In the genomic region with DNA sequence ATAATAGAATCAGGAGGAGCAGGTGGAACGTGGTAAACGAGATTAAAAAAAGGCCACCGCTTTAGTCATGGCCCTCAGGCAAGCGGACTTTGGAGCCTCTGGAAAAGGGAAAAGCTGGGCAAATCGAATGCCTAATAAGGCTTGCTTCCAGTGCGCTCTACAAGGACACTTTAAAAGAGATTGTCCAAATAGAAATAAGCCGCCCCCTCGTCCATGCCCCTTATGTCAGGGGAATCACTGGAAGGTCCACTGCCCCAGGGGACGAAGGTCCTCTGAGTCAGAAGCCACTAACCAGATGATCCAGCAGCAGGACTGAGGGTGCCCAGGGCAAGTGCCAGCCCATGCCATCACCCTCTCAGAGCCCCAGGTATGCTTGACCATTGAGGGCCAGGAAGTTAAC, we compare ENCODE assay signal across 1 cellular context.
A peak's percentile ranks its signal among the peaks of the same experiment; 100 is the strongest.
TF ChIP-seq lines count a peak whose summit lies in the region.
"Not testable (repeated sequence)": the region's sequence is repeated elsewhere in the genome, so short reads cannot be mapped to it uniquely, and the experiment has no call there.

No MANE protein-coding gene starts in this region.

TF ChIP-seq in HepG2, 621 proteins besides CTCF, POLR2A, EP300 and RAD21 (continued from another document):
- TF ChIP-seq, protein P1, sequence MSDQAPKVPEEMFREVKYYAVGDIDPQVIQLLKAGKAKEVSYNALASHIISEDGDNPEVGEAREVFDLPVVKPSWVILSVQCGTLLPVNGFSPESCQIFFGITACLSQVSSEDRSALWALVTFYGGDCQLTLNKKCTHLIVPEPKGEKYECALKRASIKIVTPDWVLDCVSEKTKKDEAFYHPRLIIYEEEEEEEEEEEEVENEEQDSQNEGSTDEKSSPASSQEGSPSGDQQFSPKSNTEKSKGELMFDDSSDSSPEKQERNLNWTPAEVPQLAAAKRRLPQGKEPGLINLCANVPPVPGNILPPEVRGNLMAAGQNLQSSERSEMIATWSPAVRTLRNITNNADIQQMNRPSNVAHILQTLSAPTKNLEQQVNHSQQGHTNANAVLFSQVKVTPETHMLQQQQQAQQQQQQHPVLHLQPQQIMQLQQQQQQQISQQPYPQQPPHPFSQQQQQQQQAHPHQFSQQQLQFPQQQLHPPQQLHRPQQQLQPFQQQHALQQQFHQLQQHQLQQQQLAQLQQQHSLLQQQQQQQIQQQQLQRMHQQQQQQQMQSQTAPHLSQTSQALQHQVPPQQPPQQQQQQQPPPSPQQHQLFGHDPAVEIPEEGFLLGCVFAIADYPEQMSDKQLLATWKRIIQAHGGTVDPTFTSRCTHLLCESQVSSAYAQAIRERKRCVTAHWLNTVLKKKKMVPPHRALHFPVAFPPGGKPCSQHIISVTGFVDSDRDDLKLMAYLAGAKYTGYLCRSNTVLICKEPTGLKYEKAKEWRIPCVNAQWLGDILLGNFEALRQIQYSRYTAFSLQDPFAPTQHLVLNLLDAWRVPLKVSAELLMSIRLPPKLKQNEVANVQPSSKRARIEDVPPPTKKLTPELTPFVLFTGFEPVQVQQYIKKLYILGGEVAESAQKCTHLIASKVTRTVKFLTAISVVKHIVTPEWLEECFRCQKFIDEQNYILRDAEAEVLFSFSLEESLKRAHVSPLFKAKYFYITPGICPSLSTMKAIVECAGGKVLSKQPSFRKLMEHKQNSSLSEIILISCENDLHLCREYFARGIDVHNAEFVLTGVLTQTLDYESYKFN (CRISPR knock-in tag; conservative IDR thresholded peaks at IDR 0.05) = peak; percentile 45; the same call in 1 of the 2 replicates
- TF ChIP-seq PITX1 (CRISPR knock-in tag; IDR thresholded peaks at IDR 0.05) = 0 out of 2 replicates have a peak, but pooled peaks have one; percentile 30
- TF ChIP-seq, protein P2, sequence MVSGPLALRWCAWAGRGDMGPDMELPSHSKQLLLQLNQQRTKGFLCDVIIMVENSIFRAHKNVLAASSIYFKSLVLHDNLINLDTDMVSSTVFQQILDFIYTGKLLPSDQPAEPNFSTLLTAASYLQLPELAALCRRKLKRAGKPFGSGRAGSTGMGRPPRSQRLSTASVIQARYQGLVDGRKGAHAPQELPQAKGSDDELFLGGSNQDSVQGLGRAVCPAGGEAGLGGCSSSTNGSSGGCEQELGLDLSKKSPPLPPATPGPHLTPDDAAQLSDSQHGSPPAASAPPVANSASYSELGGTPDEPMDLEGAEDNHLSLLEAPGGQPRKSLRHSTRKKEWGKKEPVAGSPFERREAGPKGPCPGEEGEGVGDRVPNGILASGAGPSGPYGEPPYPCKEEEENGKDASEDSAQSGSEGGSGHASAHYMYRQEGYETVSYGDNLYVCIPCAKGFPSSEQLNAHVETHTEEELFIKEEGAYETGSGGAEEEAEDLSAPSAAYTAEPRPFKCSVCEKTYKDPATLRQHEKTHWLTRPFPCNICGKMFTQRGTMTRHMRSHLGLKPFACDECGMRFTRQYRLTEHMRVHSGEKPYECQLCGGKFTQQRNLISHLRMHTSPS (CRISPR knock-in tag; IDR thresholded peaks at IDR 0.05; ENCODE audit: low read depth) = peak; percentile 82; the same call in 1 of the 2 replicates
- peak; percentile 23; the same call in 1 of the 2 replicates for TF ChIP-seq HNF4G (IDR thresholded peaks at IDR 0.05; ENCODE audit: borderline replicate concordance, low read depth, low read length)
- TF ChIP-seq HNF4G (CRISPR knock-in tag; IDR thresholded peaks at IDR 0.05; ENCODE audit: borderline replicate concordance, low read depth) = not testable (repeated sequence)
- TF ChIP-seq, protein P3, sequence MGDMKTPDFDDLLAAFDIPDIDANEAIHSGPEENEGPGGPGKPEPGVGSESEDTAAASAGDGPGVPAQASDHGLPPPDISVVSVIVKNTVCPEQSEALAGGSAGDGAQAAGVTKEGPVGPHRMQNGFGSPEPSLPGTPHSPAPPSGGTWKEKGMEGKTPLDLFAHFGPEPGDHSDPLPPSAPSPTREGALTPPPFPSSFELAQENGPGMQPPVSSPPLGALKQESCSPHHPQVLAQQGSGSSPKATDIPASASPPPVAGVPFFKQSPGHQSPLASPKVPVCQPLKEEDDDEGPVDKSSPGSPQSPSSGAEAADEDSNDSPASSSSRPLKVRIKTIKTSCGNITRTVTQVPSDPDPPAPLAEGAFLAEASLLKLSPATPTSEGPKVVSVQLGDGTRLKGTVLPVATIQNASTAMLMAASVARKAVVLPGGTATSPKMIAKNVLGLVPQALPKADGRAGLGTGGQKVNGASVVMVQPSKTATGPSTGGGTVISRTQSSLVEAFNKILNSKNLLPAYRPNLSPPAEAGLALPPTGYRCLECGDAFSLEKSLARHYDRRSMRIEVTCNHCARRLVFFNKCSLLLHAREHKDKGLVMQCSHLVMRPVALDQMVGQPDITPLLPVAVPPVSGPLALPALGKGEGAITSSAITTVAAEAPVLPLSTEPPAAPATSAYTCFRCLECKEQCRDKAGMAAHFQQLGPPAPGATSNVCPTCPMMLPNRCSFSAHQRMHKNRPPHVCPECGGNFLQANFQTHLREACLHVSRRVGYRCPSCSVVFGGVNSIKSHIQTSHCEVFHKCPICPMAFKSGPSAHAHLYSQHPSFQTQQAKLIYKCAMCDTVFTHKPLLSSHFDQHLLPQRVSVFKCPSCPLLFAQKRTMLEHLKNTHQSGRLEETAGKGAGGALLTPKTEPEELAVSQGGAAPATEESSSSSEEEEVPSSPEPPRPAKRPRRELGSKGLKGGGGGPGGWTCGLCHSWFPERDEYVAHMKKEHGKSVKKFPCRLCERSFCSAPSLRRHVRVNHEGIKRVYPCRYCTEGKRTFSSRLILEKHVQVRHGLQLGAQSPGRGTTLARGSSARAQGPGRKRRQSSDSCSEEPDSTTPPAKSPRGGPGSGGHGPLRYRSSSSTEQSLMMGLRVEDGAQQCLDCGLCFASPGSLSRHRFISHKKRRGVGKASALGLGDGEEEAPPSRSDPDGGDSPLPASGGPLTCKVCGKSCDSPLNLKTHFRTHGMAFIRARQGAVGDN (CRISPR knock-in tag; IDR thresholded peaks at IDR 0.05) = peak; percentile 16; the same call in 1 of the 2 replicates
- TF ChIP-seq, protein P4, sequence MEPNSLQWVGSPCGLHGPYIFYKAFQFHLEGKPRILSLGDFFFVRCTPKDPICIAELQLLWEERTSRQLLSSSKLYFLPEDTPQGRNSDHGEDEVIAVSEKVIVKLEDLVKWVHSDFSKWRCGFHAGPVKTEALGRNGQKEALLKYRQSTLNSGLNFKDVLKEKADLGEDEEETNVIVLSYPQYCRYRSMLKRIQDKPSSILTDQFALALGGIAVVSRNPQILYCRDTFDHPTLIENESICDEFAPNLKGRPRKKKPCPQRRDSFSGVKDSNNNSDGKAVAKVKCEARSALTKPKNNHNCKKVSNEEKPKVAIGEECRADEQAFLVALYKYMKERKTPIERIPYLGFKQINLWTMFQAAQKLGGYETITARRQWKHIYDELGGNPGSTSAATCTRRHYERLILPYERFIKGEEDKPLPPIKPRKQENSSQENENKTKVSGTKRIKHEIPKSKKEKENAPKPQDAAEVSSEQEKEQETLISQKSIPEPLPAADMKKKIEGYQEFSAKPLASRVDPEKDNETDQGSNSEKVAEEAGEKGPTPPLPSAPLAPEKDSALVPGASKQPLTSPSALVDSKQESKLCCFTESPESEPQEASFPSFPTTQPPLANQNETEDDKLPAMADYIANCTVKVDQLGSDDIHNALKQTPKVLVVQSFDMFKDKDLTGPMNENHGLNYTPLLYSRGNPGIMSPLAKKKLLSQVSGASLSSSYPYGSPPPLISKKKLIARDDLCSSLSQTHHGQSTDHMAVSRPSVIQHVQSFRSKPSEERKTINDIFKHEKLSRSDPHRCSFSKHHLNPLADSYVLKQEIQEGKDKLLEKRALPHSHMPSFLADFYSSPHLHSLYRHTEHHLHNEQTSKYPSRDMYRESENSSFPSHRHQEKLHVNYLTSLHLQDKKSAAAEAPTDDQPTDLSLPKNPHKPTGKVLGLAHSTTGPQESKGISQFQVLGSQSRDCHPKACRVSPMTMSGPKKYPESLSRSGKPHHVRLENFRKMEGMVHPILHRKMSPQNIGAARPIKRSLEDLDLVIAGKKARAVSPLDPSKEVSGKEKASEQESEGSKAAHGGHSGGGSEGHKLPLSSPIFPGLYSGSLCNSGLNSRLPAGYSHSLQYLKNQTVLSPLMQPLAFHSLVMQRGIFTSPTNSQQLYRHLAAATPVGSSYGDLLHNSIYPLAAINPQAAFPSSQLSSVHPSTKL (CRISPR knock-in tag; IDR thresholded peaks at IDR 0.05) = peak; percentile 29; the same call in 1 of the 2 replicates
- TF ChIP-seq ZSCAN29 (CRISPR knock-in tag; conservative IDR thresholded peaks at IDR 0.05) = 0 out of 2 replicates have a peak, but pooled peaks have one; percentile 46
- peak; percentile 36; the same call in 1 of the 2 replicates for TF ChIP-seq HNF4A (CRISPR knock-in tag; IDR thresholded peaks at IDR 0.05)
TF ChIP-seq in HepG2: peak in this region for 10; not testable (repeated sequence) for 611.
